Comparison of ENCODE assay signal across 2 cellular contexts in the genomic region with DNA sequence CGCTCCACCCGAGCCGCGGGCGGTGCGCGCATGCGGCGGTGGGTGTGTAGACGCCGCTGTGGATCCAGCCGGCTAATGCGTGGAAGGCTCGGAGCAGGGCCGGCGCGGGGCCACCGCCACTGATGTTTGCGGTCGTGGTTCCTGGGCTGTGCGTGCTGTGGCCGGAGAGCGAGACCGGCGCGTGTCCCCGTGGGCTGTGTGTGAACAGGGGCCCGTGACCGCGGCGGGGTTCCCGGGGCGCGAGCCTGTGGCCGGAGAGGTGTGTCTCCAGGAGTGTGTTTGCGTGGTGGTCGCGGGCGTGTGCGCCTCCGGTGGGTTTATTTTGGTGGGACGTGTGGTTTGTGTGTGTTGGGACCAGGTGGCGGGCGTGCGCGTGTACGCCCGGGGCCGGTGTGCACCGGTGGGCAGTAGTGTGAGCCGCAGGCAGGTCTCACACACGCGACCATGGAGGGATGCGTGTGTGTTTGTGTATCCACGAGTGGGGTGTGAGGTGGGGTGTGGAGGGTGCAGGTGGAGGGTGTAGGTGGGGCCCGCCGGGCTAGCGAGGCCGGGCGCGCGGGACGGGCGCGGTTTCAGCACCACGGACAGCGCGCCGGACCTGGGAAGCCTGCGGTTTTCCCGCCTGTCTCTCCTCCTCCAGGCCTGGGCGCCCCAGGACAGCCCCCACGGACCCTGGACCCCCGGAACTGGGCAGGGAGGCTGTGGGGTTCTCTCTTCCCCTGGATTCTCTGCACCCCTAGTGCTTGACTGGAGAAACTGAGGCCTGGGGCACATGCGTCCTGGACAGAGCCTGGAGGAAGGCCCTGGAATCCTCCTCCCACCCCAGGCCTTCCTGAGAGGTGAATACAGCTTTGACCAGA.
TF ChIP-seq lines count a peak whose summit lies in the region.

No MANE protein-coding gene starts in this region.

TF ChIP-seq in endothelial cell of umbilical vein, 7 proteins besides CTCF, POLR2A, EP300 and RAD21:
- TF ChIP-seq MYC (IDR thresholded peaks at IDR 0.05; ENCODE audit: low read depth, low read length) = no peak
- peak; percentile 42 for TF ChIP-seq EZH2 (IDR thresholded peaks at IDR 0.05; ENCODE audit: borderline replicate concordance, low read depth, low read length, severe bottlenecking)
- TF ChIP-seq, protein P1, sequence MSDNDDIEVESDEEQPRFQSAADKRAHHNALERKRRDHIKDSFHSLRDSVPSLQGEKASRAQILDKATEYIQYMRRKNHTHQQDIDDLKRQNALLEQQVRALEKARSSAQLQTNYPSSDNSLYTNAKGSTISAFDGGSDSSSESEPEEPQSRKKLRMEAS (IDR thresholded peaks at IDR 0.05; ENCODE audit: insufficient read depth, insufficient read length) = no peak
- no peak for TF ChIP-seq FOS (IDR thresholded peaks at IDR 0.05; ENCODE audit: borderline replicate concordance, insufficient read depth, low read length)
- no peak for TF ChIP-seq POLR2AphosphoS5 (IDR thresholded peaks at IDR 0.05; ENCODE audit: insufficient read depth, low read depth, low read length)
TF ChIP-seq in endothelial cell of umbilical vein: peak in this region for 1.

TF ChIP-seq in neural cell, 6 proteins besides CTCF, POLR2A, EP300 and RAD21:
- TF ChIP-seq MXI1 (conservative IDR thresholded peaks at IDR 0.05; ENCODE audit: poor library complexity, severe bottlenecking) = no peak
- TF ChIP-seq, protein P2, sequence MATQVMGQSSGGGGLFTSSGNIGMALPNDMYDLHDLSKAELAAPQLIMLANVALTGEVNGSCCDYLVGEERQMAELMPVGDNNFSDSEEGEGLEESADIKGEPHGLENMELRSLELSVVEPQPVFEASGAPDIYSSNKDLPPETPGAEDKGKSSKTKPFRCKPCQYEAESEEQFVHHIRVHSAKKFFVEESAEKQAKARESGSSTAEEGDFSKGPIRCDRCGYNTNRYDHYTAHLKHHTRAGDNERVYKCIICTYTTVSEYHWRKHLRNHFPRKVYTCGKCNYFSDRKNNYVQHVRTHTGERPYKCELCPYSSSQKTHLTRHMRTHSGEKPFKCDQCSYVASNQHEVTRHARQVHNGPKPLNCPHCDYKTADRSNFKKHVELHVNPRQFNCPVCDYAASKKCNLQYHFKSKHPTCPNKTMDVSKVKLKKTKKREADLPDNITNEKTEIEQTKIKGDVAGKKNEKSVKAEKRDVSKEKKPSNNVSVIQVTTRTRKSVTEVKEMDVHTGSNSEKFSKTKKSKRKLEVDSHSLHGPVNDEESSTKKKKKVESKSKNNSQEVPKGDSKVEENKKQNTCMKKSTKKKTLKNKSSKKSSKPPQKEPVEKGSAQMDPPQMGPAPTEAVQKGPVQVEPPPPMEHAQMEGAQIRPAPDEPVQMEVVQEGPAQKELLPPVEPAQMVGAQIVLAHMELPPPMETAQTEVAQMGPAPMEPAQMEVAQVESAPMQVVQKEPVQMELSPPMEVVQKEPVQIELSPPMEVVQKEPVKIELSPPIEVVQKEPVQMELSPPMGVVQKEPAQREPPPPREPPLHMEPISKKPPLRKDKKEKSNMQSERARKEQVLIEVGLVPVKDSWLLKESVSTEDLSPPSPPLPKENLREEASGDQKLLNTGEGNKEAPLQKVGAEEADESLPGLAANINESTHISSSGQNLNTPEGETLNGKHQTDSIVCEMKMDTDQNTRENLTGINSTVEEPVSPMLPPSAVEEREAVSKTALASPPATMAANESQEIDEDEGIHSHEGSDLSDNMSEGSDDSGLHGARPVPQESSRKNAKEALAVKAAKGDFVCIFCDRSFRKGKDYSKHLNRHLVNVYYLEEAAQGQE (IDR thresholded peaks at IDR 0.05; ENCODE audit: borderline replicate concordance) = peak; percentile 72
